11 cellular contexts compared by ENCODE assay signal in genomic region chr1:89546082-89546889, GRCh38. TPM values are rescaled to one million over a fixed set of nuclear protein-coding genes. Genes with fewer than 3 reads are reported as not detected.
DNase-seq lines count a peak whose midpoint lies in the region; ATAC-seq, FAIRE-seq and TF ChIP-seq lines count a peak whose summit lies in the region.
"Had no signal": no experiment of that assay in that cellular context is flagged by ENCODE, and none has a peak within 500 bp of the region (broad histone marks: within the 10 kb centered on the region; RNA-seq: fewer than 3 reads in every experiment).

No MANE protein-coding gene starts in this region.

- no peaks in the 10 kb centered on the region for H3K36me3 ChIP-seq in CD8-positive, alpha-beta memory T cell (ENCODE audit: insufficient read depth, low read length)
- H3K36me3 ChIP-seq in Karpas-422 (ENCODE audit: insufficient read depth, low read length): no peaks in the 10 kb centered on the region
- H3K36me3 ChIP-seq in GM12878 (ENCODE audit: control insufficient read depth in 2 of 2, insufficient read depth in 2 of 2, low read length in 1 of 2): no peaks in the 10 kb centered on the region
- H3K36me3 ChIP-seq: ascending aorta had no signal

- CTCF ChIA-PET in CD8-positive, alpha-beta memory T cell (lab: Charles Lee): interaction anchor here (0.8 kb wide), 1 partner anchor 15 kb away, joined by 3 read pairs; no protein-coding TSS in a partner anchor
- CTCF ChIA-PET in GM12878 (lab: Yijun Ruan, JAX): interaction anchor here (0.6 to 2.0 kb wide), 5 partner anchors 11 to 35 kb away, joined by 3 to 6 read pairs (median 3); no protein-coding TSS in a partner anchor

- no peak for DNase-seq in CD8-positive, alpha-beta memory T cell
- DNase-seq in Karpas-422 (peak; percentile 50), GM12878 (ENCODE audit: low read depth, low spot score) (no peak), myocyte (ENCODE audit: low read depth) (peak; percentile 70), hypothalamus (lab: John Stamatoyannopoulos, UW) (no peak), foreskin melanocyte (no peak), NCI-H2107 treated with DMSO at 0.1 percent for 48 hours (lab: John Stamatoyannopoulos, UW; ENCODE audit: unreplicated experiment) (no peak)
- no peak for DNase-seq in stimulated activated CD4-positive, alpha-beta T cell treated with anti-CD3 and anti-CD28 coated beads, Interleukin-12 subunit alpha, Interleukin-12 subunit beta, amount 100 ng/mL, for 4 hours
- DNase-seq: naive B cell, NCI-H774 had no signal

- peak; percentile 49 for ATAC-seq in GM12878

- 97% methylated on average over 3 of the region's 3 CpGs for WGBS in GM12878 (ENCODE audit: insufficient coverage, insufficient replicate concordance, low lambda C conversion rate, missing lambda C conversion rate)

- H3K9me3 ChIP-seq in CD8-positive, alpha-beta memory T cell (ENCODE audit: low read length): no peaks in the 10 kb centered on the region
- H3K9me3 ChIP-seq in Karpas-422 (ENCODE audit: low read length) (no peaks in the 10 kb centered on the region), GM12878 (replicated peaks; ENCODE audit: control insufficient read depth, insufficient read depth, low read length) (no peaks in the 10 kb centered on the region)
- H3K9me3 ChIP-seq: ascending aorta had no signal

- H3K27me3 ChIP-seq in CD8-positive, alpha-beta memory T cell (ENCODE audit: insufficient read depth, low read length, poor library complexity, severe bottlenecking): no peaks in the 10 kb centered on the region
- H3K27me3 ChIP-seq in Karpas-422 (ENCODE audit: low read length) (no peaks in the 10 kb centered on the region), GM12878 (replicated peaks in 1 of 2; ENCODE audit: control insufficient read depth in 2 of 2, insufficient read depth in 2 of 2, low read length in 1 of 2) (no peaks in the 10 kb centered on the region)
- H3K27me3 ChIP-seq: ascending aorta had no signal

- H3K4me1 ChIP-seq in CD8-positive, alpha-beta memory T cell (ENCODE audit: insufficient read depth, low read length): peaks cover 18% of the 10 kb centered on the region
- H3K4me1 ChIP-seq in Karpas-422 (ENCODE audit: low read length): peaks cover 44% of the 10 kb centered on the region
- peaks cover 19% of the 10 kb centered on the region; the same call in 1 of the 2 replicates for H3K4me1 ChIP-seq in GM12878 (ENCODE audit: control insufficient read depth, insufficient read depth, low read length)
- H3K4me1 ChIP-seq: ascending aorta had no signal

- in situ Hi-C loops in GM12878 (cut with MboI): no loop called here

- RAD21 ChIA-PET in GM12878 (lab: Charles Lee; ENCODE audit: unreplicated experiment): interaction anchor here (0.8 to 1.8 kb wide), 4 partner anchors 10 to 217 kb away, joined by 4 to 9 read pairs (median 5); no protein-coding TSS in a partner anchor

- TF ChIP-seq RAD21 in GM12878 (IDR thresholded peaks at IDR 0.05; ENCODE audit: insufficient read depth, low read depth, low read length): no peak

- peaks cover 0 to 14% (median 8%) of the 10 kb centered on the region in 3 donors for H3K36me3 Mint-ChIP-seq in CD8-positive, alpha-beta memory T cell
- H3K36me3 Mint-ChIP-seq: naive B cell had no signal

- no peak for TF ChIP-seq EP300 in GM12878 (IDR thresholded peaks at IDR 0.05; ENCODE audit: borderline replicate concordance in 1 of 2, control insufficient read depth in 1 of 2, low read depth in 2 of 2, low read length in 2 of 2)

- H3K27ac ChIP-seq in CD8-positive, alpha-beta memory T cell (ENCODE audit: low read depth, low read length): peak overlapping the region; percentile 51
- H3K27ac ChIP-seq in Karpas-422 (ENCODE audit: low read length): peak overlapping the region; percentile 23; the same call in 1 of the 2 replicates
- H3K27ac ChIP-seq in GM12878 (ENCODE audit: control insufficient read depth, insufficient read depth): no peak overlapping the region
- H3K27ac ChIP-seq: ascending aorta had no signal

- H3K9me2 ChIP-seq in Karpas-422 (replicated peaks; ENCODE audit: insufficient read depth, low read length): no peaks in the 10 kb centered on the region

- H3K4me3 Mint-ChIP-seq in CD8-positive, alpha-beta memory T cell: no peak overlapping the region
- H3K4me3 Mint-ChIP-seq: naive B cell had no signal

- H3K9ac ChIP-seq in Karpas-422 (ENCODE audit: low read length) (no peak overlapping the region), GM12878 (ENCODE audit: control insufficient read depth, insufficient read depth, low read length) (no peak overlapping the region)

- H4K20me1 ChIP-seq in Karpas-422 (ENCODE audit: insufficient read depth, low read depth, low read length) (no peaks in the 10 kb centered on the region), GM12878 (ENCODE audit: control insufficient read depth, insufficient read depth) (no peaks in the 10 kb centered on the region)

- H3K79me2 ChIP-seq in Karpas-422 (ENCODE audit: low read length): peaks cover 79% of the 10 kb centered on the region
- no peaks in the 10 kb centered on the region for H3K79me2 ChIP-seq in GM12878 (ENCODE audit: control insufficient read depth, insufficient read depth, low read length)

- FAIRE-seq in GM12878 (lab: Jason Lieb, UNC): no peak

- intact Hi-C loops in GM12878 (cut with micrococcal nuclease; ENCODE audit: unreplicated experiment): no loop called here

- POLR2A ChIA-PET in CD8-positive, alpha-beta memory T cell (lab: Charles Lee): no interaction called here
- POLR2A ChIA-PET in GM12878 (lab: Charles Lee): no interaction called here

- SMC1A ChIA-PET in GM12878 (lab: Charles Lee; ENCODE audit: uncharacterized antibody, unreplicated experiment): interaction anchor here (0.6 to 1.6 kb wide), 10 partner anchors 13 to 238 kb away, joined by 3 to 8 read pairs (median 4); no protein-coding TSS in a partner anchor

- peaks cover 32 to 73% (median 66%) of the 10 kb centered on the region in 3 donors for H3K4me1 Mint-ChIP-seq in CD8-positive, alpha-beta memory T cell

- no peak for TF ChIP-seq CTCF in GM12878 (IDR thresholded peaks at IDR 0.05 in 2 of 3, conservative IDR thresholded peaks at IDR 0.05 in 1 of 3; ENCODE audit: control insufficient read depth in 2 of 3, extremely low read depth in 1 of 3, insufficient read depth in 1 of 3, low read depth in 3 of 3, low read length in 3 of 3)

- peak overlapping the region in 2 of 8 donors; percentile 29 to 66 for H3K27ac Mint-ChIP-seq in CD8-positive, alpha-beta memory T cell

- H3K4me3 ChIP-seq in CD8-positive, alpha-beta memory T cell (ENCODE audit: low read length): no peak overlapping the region
- H3K4me3 ChIP-seq in Karpas-422 (ENCODE audit: low read length) (no peak overlapping the region), GM12878 (no peak overlapping the region)
- H3K4me3 ChIP-seq: ascending aorta had no signal

- no peaks in the 10 kb centered on the region for H3K9me3 Mint-ChIP-seq in CD8-positive, alpha-beta memory T cell
- H3K9me3 Mint-ChIP-seq: naive B cell had no signal

- no peaks in the 10 kb centered on the region for H3K27me3 Mint-ChIP-seq in CD8-positive, alpha-beta memory T cell
- H3K27me3 Mint-ChIP-seq: naive B cell had no signal

- H3K4me2 ChIP-seq in Karpas-422 (ENCODE audit: low read depth, low read length, poor library complexity, severe bottlenecking) (no peak overlapping the region), GM12878 (ENCODE audit: control insufficient read depth, insufficient read depth) (no peak overlapping the region)

- no peak for TF ChIP-seq POLR2A in GM12878 (IDR thresholded peaks at IDR 0.05; ENCODE audit: low read depth, low read length)

- H2AFZ ChIP-seq in Karpas-422 (ENCODE audit: low read length) (no peak overlapping the region), GM12878 (ENCODE audit: control insufficient read depth, low read depth, low read length) (no peak overlapping the region)

- no TSS peak for BruUV-seq in GM12878 (replicated peaks; lab: Mats Ljungman, UMichigan)

TF ChIP-seq in GM12878, 131 proteins besides CTCF, POLR2A, EP300 and RAD21 (continues in another document):
- TF ChIP-seq CBX3 (IDR thresholded peaks at IDR 0.05; ENCODE audit: borderline replicate concordance, low read depth) (no peak), TAF1 (IDR thresholded peaks at IDR 0.05; ENCODE audit: borderline replicate concordance, low read depth, low read length) (no peak), IRF5 (IDR thresholded peaks at IDR 0.05; ENCODE audit: borderline replicate concordance) (no peak), CREB1 (IDR thresholded peaks at IDR 0.05; ENCODE audit: low read depth) (no peak), HCFC1 (IDR thresholded peaks at IDR 0.05; ENCODE audit: low read length) (no peak), ZBED1 (IDR thresholded peaks at IDR 0.05; ENCODE audit: borderline replicate concordance) (no peak)

RNA-seq across cellular contexts. Expression of gene LRRC8B, which starts 21.7 kb away (rescaled TPM):
- 10 to 100 TPM; 36.9 to 39.5 TPM for total RNA-seq in CD8-positive, alpha-beta memory T cell
- polyA plus RNA-seq in CD8-positive, alpha-beta memory T cell: 16.3 TPM
- total RNA-seq in Karpas-422 (2014; rRNA removed; shearing (Covaris generic); ENCODE audit: low replicate concordance): 4.5 and 14.8 TPM in 2 replicates
- 66.1 and 72.8 TPM in 2 replicates for total RNA-seq in GM12878 (2013; cell fraction: nucleolus; rRNA removed)
- total RNA-seq in GM12878 (2014; rRNA removed) (5.4 and 5.8 TPM in 2 replicates), GM12878 (2014; rRNA removed; fragmentation: Illumina TruSeq; extraction: Trizol) (5.4 and 6.2 TPM in 2 replicates), GM12878 (2021) (7.9 and 8.9 TPM in 2 replicates), myocyte (11.6 and 14.8 TPM in 2 replicates)
- 1.5 TPM for polyA plus RNA-seq in GM12878 (2011; ENCODE audit: low read depth)
- polyA plus RNA-seq in GM12878 (2011; rRNA removed) (9.0 and 9.2 TPM in 2 replicates), GM12878 (2014; fragmentation: Illumina TruSeq; extraction: Trizol) (5.4 and 7.7 TPM in 2 replicates), GM12878 (2014; fragmentation: Nextera tagmentation; extraction: Ambion mirVana) (1 to 10 TPM; 1.3 to 1.4 TPM), GM12878 (2014; rRNA removed) (2.7 and 3.4 TPM in 2 replicates), GM12878 (2016; fragmentation: Nextera tagmentation; extraction: Ambion mirVana) (1 to 10 TPM; 6.4 to 7.6 TPM)
- 8.0 and 11.0 TPM in 2 replicates for polyA plus RNA-seq in GM12878 (2011; cell fraction: cytosol; rRNA removed)
- 8.9 and 9.8 TPM in 2 replicates for polyA plus RNA-seq in GM12878 (2011; cell fraction: nucleus; rRNA removed)
- 1.6 and 1.8 TPM in 2 replicates for polyA plus RNA-seq in GM12878 (2012)
- 22.8 and 23.3 TPM in 2 replicates for polyA minus RNA-seq in GM12878 (2011; rRNA and poly(A)+ RNA removed)
- polyA minus RNA-seq in GM12878 (2011; cell fraction: cytosol; rRNA and poly(A)+ RNA removed): 6.0 and 7.7 TPM in 2 replicates
- 12.0 and 19.4 TPM in 2 replicates for polyA minus RNA-seq in GM12878 (2011; cell fraction: nucleus; rRNA and poly(A)+ RNA removed)
- polyA plus RNA-seq in myocyte (2012): 2.6 TPM

Comparison
In these comparisons a context has a peak if more than half of its experiments do, and no peak if none do; other contexts are left out.
1. DNase-seq: peak in Karpas-422 (single experiment) and myocyte (single experiment); none in CD8-positive, alpha-beta memory T cell (0 of 5), GM12878 (single experiment), stimulated activated CD4-positive, alpha-beta T cell treated with anti-CD3 and anti-CD28 coated beads, Interleukin-12 subunit alpha, Interleukin-12 subunit beta, amount 100 ng/mL, for 4 hours (single experiment), hypothalamus (0 of 51), foreskin melanocyte (single experiment) and NCI-H2107 treated with DMSO at 0.1 percent for 48 hours (single experiment).